In genomic region chr7:55593515-55594318, GRCh38 we compare ENCODE assay signal across 8 cellular contexts. TPM values are rescaled to one million over a fixed set of nuclear protein-coding genes. Genes with fewer than 3 reads are reported as not detected.
A peak's percentile ranks its signal among the peaks of the same experiment; 100 is the strongest.
DNase-seq lines count a peak whose midpoint lies in the region; ATAC-seq and TF ChIP-seq lines count a peak whose summit lies in the region.

No MANE protein-coding gene starts in this region.

- no peaks in the 10 kb centered on the region for H3K36me3 Mint-ChIP-seq in glutamatergic neuron (ENCODE audit: unreplicated experiment)

- H3K9me3 Mint-ChIP-seq in glutamatergic neuron (ENCODE audit: unreplicated experiment) = no peaks in the 10 kb centered on the region

- H3K27me3 Mint-ChIP-seq in glutamatergic neuron (ENCODE audit: unreplicated experiment) = peaks cover 9% of the 10 kb centered on the region

- intact Hi-C loops in sciatic nerve (cut with DNase I) = no loop called here

- no peak overlapping the region for H3K27ac ChIP-seq in 22Rv1

- TF ChIP-seq CTCF in 22Rv1 (IDR thresholded peaks at IDR 0.05) (peak; percentile 99), GM12875 (IDR thresholded peaks at IDR 0.05; ENCODE audit: borderline replicate concordance, insufficient read depth, low read depth, low read length) (peak; percentile 90), glutamatergic neuron (IDR thresholded peaks at IDR 0.05; ENCODE audit: partially characterized antibody, unreplicated experiment) (peak; percentile 95)

- H3K27ac Mint-ChIP-seq in glutamatergic neuron (ENCODE audit: unreplicated experiment) = no peak overlapping the region

- H3K4me1 Mint-ChIP-seq in glutamatergic neuron (ENCODE audit: low read depth, unreplicated experiment) = no peaks in the 10 kb centered on the region

- DNase-seq in RKO (ENCODE audit: low spot score) = peak; percentile 68
- peak; percentile 49 to 71 for DNase-seq in activated T-helper 1 cell treated with anti-CD3 and anti-CD28 coated beads, Interleukin-2, amount 50 U/mL, for 16 hours (ENCODE audit: low read depth in 1 of 2, low spot score in 1 of 2)
- DNase-seq in glutamatergic neuron = peak; percentile 88
- peak; percentile 81 for DNase-seq in sciatic nerve (ENCODE audit: low spot score)

- peak; percentile 59 for ATAC-seq in HG03565 (IDR thresholded peaks at IDR 0.05; ENCODE audit: unreplicated experiment)
- peak; percentile 43 for ATAC-seq in sciatic nerve
- ATAC-seq in HG03457 (IDR thresholded peaks at IDR 0.05; ENCODE audit: unreplicated experiment) = no peak

- no peak overlapping the region for H3K4me3 Mint-ChIP-seq in glutamatergic neuron (ENCODE audit: unreplicated experiment)

- no peak overlapping the region for H3K4me3 ChIP-seq in GM12875 (ENCODE audit: low read depth, low read length)

RNA-seq across cellular contexts. Expression of gene VOPP1, which starts 21.4 kb away (rescaled TPM):
- total RNA-seq in glutamatergic neuron (ENCODE audit: unreplicated experiment) (30.6 TPM), sciatic nerve (66.2 TPM)
